Comparison of ENCODE assay signal across 9 cellular contexts in the genomic region with DNA sequence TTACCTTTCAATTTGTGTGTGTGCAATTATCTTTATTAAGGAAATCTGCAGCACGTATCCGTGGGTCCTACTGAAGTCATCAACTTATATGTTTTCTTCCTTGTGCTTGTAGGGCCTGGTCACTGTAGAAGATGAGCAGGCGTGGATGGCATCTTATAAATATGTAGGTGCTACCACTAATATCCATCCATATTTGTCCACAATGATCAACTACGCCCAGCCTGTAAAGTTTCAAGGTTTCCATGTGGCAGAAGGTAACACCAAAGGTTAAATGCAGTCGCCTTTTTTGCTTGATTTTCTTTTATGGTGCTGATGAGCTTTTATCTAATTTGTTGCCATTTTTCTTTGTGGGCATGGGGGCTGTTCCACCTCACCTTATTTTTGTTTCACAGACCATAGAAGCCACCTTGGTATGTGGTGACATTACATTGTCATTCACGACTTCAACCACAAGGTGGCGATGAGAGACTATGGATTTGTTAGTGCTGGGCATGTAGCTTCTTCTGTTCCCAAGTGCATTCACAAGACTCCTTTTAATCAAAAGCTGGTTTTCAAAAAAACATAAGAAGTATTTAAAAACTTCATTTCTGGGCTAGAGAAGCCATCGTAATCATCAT.
A peak's percentile ranks its signal among the peaks of the same experiment; 100 is the strongest.
DNase-seq lines count a peak whose midpoint lies in the region; ATAC-seq, FAIRE-seq and TF ChIP-seq lines count a peak whose summit lies in the region.
"Had no signal": no experiment of that assay in that cellular context is flagged by ENCODE, and none has a peak within 500 bp of the region (broad histone marks: within the 10 kb centered on the region; RNA-seq: fewer than 3 reads in every experiment).

No MANE protein-coding gene starts in this region.

- FAIRE-seq in D721Med (lab: Jason Lieb, UNC) = no peak
- FAIRE-seq in frontal cortex (lab: Jason Lieb, UNC) = peak; percentile 91

- no peak overlapping the region for H3K4me3 ChIP-seq in parathyroid adenoma (ENCODE audit: low read depth, low read length)

- H3K36me3 Mint-ChIP-seq in activated T-cell treated with anti-CD3 and anti-CD28 coated beads, Interleukin-2, amount 50 U/mL, for 72 hours (ENCODE audit: insufficient read depth in 2 of 2) = no peaks in the 10 kb centered on the region
- H3K36me3 Mint-ChIP-seq: activated naive CD4-positive, alpha-beta T cell treated with anti-CD3 and anti-CD28 coated beads, Interleukin-2, amount 50 U/mL, for 24 hours had no signal

- no peak overlapping the region for H3K9ac ChIP-seq in parathyroid adenoma

- no peaks in the 10 kb centered on the region for H3K4me1 Mint-ChIP-seq in activated T-cell treated with anti-CD3 and anti-CD28 coated beads, Interleukin-2, amount 50 U/mL, for 72 hours (ENCODE audit: low read depth)
- H3K4me1 Mint-ChIP-seq: activated naive CD4-positive, alpha-beta T cell treated with anti-CD3 and anti-CD28 coated beads, Interleukin-2, amount 50 U/mL, for 24 hours had no signal

- H3K4me3 Mint-ChIP-seq in activated T-cell treated with anti-CD3 and anti-CD28 coated beads, Interleukin-2, amount 50 U/mL, for 72 hours = no peak overlapping the region
- H3K4me3 Mint-ChIP-seq: activated naive CD4-positive, alpha-beta T cell treated with anti-CD3 and anti-CD28 coated beads, Interleukin-2, amount 50 U/mL, for 24 hours had no signal

- no peaks in the 10 kb centered on the region for H3K36me3 ChIP-seq in parathyroid adenoma (ENCODE audit: control insufficient read depth, insufficient read depth, low read length)

- no peak overlapping the region for H3K27ac ChIP-seq in parathyroid adenoma

- no peaks in the 10 kb centered on the region for H3K79me2 ChIP-seq in parathyroid adenoma

- no peak overlapping the region for H3K27ac Mint-ChIP-seq in activated T-cell treated with anti-CD3 and anti-CD28 coated beads, Interleukin-2, amount 50 U/mL, for 72 hours
- H3K27ac Mint-ChIP-seq: activated naive CD4-positive, alpha-beta T cell treated with anti-CD3 and anti-CD28 coated beads, Interleukin-2, amount 50 U/mL, for 24 hours had no signal

- H3K4me1 ChIP-seq in parathyroid adenoma = no peaks in the 10 kb centered on the region

- H3K27me3 Mint-ChIP-seq in activated T-cell treated with anti-CD3 and anti-CD28 coated beads, Interleukin-2, amount 50 U/mL, for 72 hours (ENCODE audit: low read depth) = no peaks in the 10 kb centered on the region
- H3K27me3 Mint-ChIP-seq: activated naive CD4-positive, alpha-beta T cell treated with anti-CD3 and anti-CD28 coated beads, Interleukin-2, amount 50 U/mL, for 24 hours had no signal

- no peaks in the 10 kb centered on the region for H3K9me3 ChIP-seq in parathyroid adenoma (ENCODE audit: control insufficient read depth, low read length)

- H3K4me2 ChIP-seq in parathyroid adenoma (ENCODE audit: low read length) = no peak overlapping the region

- TF ChIP-seq CTCF in D721Med (IDR thresholded peaks at IDR 0.05; ENCODE audit: insufficient read depth, missing control alignments) = peak; percentile 92
- TF ChIP-seq CTCF in parathyroid adenoma (IDR thresholded peaks at IDR 0.05) = peak; percentile 85

- no peaks in the 10 kb centered on the region for H3K9me3 Mint-ChIP-seq in activated T-cell treated with anti-CD3 and anti-CD28 coated beads, Interleukin-2, amount 50 U/mL, for 72 hours
- H3K9me3 Mint-ChIP-seq: activated naive CD4-positive, alpha-beta T cell treated with anti-CD3 and anti-CD28 coated beads, Interleukin-2, amount 50 U/mL, for 24 hours had no signal

- no peaks in the 10 kb centered on the region for H3K27me3 ChIP-seq in parathyroid adenoma (ENCODE audit: control insufficient read depth, insufficient read depth, low read length)

- peak; percentile 76 for ATAC-seq in HG03442 (IDR thresholded peaks at IDR 0.05; ENCODE audit: unreplicated experiment)
- peak; percentile 45 to 58 for ATAC-seq in activated T-cell treated with anti-CD3 and anti-CD28 coated beads, Interleukin-2, amount 50 U/mL, for 72 hours (replicated peaks in 1 of 2)
- ATAC-seq in HG03097 (IDR thresholded peaks at IDR 0.05; ENCODE audit: low FRiP score, unreplicated experiment) = no peak

- DNase-seq in D721Med (ENCODE audit: insufficient read length, low spot score) (peak; percentile 15), GM19240 (ENCODE audit: insufficient read length, low spot score) (peak; percentile 23), NCI-H82 treated with DMSO at 0.1 percent for 48 hours (lab: John Stamatoyannopoulos, UW; ENCODE audit: unreplicated experiment) (peak; percentile 33), frontal cortex (ENCODE audit: low spot score in 2 of 2) (peak in 1 of 2 donors; percentile 55)
- DNase-seq in activated T-cell treated with anti-CD3 and anti-CD28 coated beads, Interleukin-2, amount 50 U/mL, for 72 hours = peak; percentile 41 to 51

- no peak overlapping the region for H2AFZ ChIP-seq in parathyroid adenoma
